ENCODE assay signal across 15 cellular contexts in the genomic region with DNA sequence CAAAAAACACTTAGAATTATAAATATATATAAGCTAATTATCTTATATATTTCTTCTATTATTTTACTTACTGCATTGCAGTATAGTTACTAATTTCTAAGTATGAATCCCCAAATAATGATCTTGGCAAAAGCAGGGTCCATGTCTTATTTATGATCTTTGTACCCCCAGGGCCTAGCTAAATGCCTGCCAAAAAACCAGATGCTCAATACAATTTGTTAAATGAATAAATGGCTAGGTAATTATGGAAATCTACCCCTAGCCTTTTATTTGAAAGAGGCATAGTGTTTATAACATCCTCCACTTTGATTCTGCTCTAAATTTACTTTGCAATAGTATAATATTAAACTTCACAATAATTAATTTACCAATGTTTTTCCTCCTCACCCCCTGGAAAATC.
A peak's percentile ranks its signal among the peaks of the same experiment; 100 is the strongest.
DNase-seq lines count a peak whose midpoint lies in the region; ATAC-seq, FAIRE-seq and TF ChIP-seq lines count a peak whose summit lies in the region.
"Had no signal": no experiment of that assay in that cellular context is flagged by ENCODE, and none has a peak within 500 bp of the region (broad histone marks: within the 10 kb centered on the region; RNA-seq: fewer than 3 reads in every experiment).

No MANE protein-coding gene starts in this region.

- in situ Hi-C loops in K562 (cut with MboI) = no loop called here

- no peak overlapping the region for H3K9ac ChIP-seq in K562 (ENCODE audit: insufficient read depth in 1 of 2, low read depth in 2 of 2, low read length in 2 of 2)

- TF ChIP-seq POLR2A in K562 (conservative IDR thresholded peaks at IDR 0.05) = no peak

- peak; percentile 10 for DNase-seq in COR-L47 (lab: John Stamatoyannopoulos, UW)
- DNase-seq in NCI-H69 (lab: John Stamatoyannopoulos, UW) = peak; percentile 87
- no peak for DNase-seq in K562 (ENCODE audit: extremely low read depth in 1 of 4, low spot score in 3 of 4)
- no peak for DNase-seq in upper lobe of right lung
- no peak for DNase-seq in activated CD8-positive, alpha-beta memory T cell treated with anti-CD3 and anti-CD28 coated beads for 24 hours
- DNase-seq: ACHN; CD4-positive, alpha-beta T cell; DMS153; DMS79; GF-D8; H9; IMR-90 had no signal

- POLR2A ChIA-PET in K562 (lab: Yijun Ruan, JAX) = interaction anchor here (0.9 to 1.6 kb wide), 3 partner anchors 10 to 110 kb away, joined by 3 to 5 read pairs (median 4); no protein-coding TSS in a partner anchor

- no peak for TF ChIP-seq EP300 in K562 (IDR thresholded peaks at IDR 0.05; ENCODE audit: low read length)

- H3K9me3 ChIP-seq in K562 (replicated peaks; ENCODE audit: control insufficient read depth, insufficient read depth, low read depth, low read length) (no peaks in the 10 kb centered on the region), upper lobe of right lung (no peaks in the 10 kb centered on the region)

- FAIRE-seq in A204.1 (lab: Jason Lieb, UNC) (peak; percentile 6), K562 (lab: Jason Lieb, UNC) (no peak)
- FAIRE-seq: HTR-8/SVneo had no signal

- no peaks in the 10 kb centered on the region for H4K20me1 ChIP-seq in K562 (replicated peaks; ENCODE audit: control insufficient read depth, insufficient read depth, low read length)

- H3K79me2 ChIP-seq in K562 (ENCODE audit: control insufficient read depth, insufficient read depth, low read length) = peaks cover 33% of the 10 kb centered on the region

- H3K27ac ChIP-seq in K562 (ENCODE audit: extremely low read depth, low read depth, low read length) (peak overlapping the region; percentile 36; the same call in 1 of the 3 replicates), upper lobe of right lung (no peak overlapping the region)
- H3K27ac ChIP-seq: C4-2B had no signal

- no peak overlapping the region for H2AFZ ChIP-seq in K562 (ENCODE audit: low read depth, low read length)

- H3K27me3 ChIP-seq in K562 (ENCODE audit: control insufficient read depth in 2 of 2, insufficient read depth in 2 of 2, low read length in 2 of 2) (no peaks in the 10 kb centered on the region), upper lobe of right lung (no peaks in the 10 kb centered on the region)

- ATAC-seq in K562 = no peak
- ATAC-seq in upper lobe of right lung = no peak

- H3K36me3 ChIP-seq in K562 (ENCODE audit: control insufficient read depth, insufficient read depth, low read length) (no peaks in the 10 kb centered on the region), upper lobe of right lung (no peaks in the 10 kb centered on the region)

- H3K4me1 ChIP-seq in K562 (replicated peaks in 1 of 2; ENCODE audit: control insufficient read depth in 2 of 2, insufficient read depth in 2 of 2, low read length in 2 of 2) (peaks cover 0 to 3% of the 10 kb centered on the region in 2 experiments; a peak in 2 of 5 replicates), upper lobe of right lung (no peaks in the 10 kb centered on the region)

- H3K4me2 ChIP-seq in K562 (ENCODE audit: insufficient read depth, low read length) = no peak overlapping the region

- no TSS peak for BruUV-seq in K562 (replicated peaks; lab: Mats Ljungman, UMichigan)

- intact Hi-C loops in K562 (cut with micrococcal nuclease) (no loop called here), upper lobe of right lung (cut with DNase I) (no loop called here)

- no peaks in the 10 kb centered on the region for H3K9me1 ChIP-seq in K562 (ENCODE audit: control insufficient read depth, insufficient read depth, low read length)

- TF ChIP-seq CTCF in K562 (IDR thresholded peaks at IDR 0.05 in 2 of 3, conservative IDR thresholded peaks at IDR 0.05 in 1 of 3; ENCODE audit: insufficient read depth in 2 of 3, low read depth in 1 of 3, low read length in 3 of 3) (no peak), upper lobe of right lung (IDR thresholded peaks at IDR 0.05) (no peak)

- H3K4me3 ChIP-seq in K562 = no peak overlapping the region
- no peak overlapping the region for H3K4me3 ChIP-seq in upper lobe of right lung

- CTCF ChIA-PET in K562 (lab: Yijun Ruan, JAX; ENCODE audit: low intra/inter-chr PET ratio) = no interaction called here

- TF ChIP-seq RAD21 in K562 (CRISPR knock-in tag; conservative IDR thresholded peaks at IDR 0.05 in 1 of 2, IDR thresholded peaks at IDR 0.05 in 1 of 2) = no peak

TF ChIP-seq in K562, 482 proteins besides CTCF, POLR2A, EP300 and RAD21:
- TF ChIP-seq, protein P1, sequence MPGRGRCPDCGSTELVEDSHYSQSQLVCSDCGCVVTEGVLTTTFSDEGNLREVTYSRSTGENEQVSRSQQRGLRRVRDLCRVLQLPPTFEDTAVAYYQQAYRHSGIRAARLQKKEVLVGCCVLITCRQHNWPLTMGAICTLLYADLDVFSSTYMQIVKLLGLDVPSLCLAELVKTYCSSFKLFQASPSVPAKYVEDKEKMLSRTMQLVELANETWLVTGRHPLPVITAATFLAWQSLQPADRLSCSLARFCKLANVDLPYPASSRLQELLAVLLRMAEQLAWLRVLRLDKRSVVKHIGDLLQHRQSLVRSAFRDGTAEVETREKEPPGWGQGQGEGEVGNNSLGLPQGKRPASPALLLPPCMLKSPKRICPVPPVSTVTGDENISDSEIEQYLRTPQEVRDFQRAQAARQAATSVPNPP (IDR thresholded peaks at IDR 0.05; ENCODE audit: borderline replicate concordance, insufficient read depth, insufficient read length) = no peak
- TF ChIP-seq MTF1 (CRISPR knock-in tag; IDR thresholded peaks at IDR 0.05; ENCODE audit: borderline replicate concordance) = no peak
- TF ChIP-seq ZNF830 (CRISPR knock-in tag; IDR thresholded peaks at IDR 0.05) = no peak
- TF ChIP-seq, protein P2, sequence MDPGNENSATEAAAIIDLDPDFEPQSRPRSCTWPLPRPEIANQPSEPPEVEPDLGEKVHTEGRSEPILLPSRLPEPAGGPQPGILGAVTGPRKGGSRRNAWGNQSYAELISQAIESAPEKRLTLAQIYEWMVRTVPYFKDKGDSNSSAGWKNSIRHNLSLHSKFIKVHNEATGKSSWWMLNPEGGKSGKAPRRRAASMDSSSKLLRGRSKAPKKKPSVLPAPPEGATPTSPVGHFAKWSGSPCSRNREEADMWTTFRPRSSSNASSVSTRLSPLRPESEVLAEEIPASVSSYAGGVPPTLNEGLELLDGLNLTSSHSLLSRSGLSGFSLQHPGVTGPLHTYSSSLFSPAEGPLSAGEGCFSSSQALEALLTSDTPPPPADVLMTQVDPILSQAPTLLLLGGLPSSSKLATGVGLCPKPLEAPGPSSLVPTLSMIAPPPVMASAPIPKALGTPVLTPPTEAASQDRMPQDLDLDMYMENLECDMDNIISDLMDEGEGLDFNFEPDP (CRISPR knock-in tag; IDR thresholded peaks at IDR 0.05) = no peak
- no peak for TF ChIP-seq MEF2D (tag; conservative IDR thresholded peaks at IDR 0.05; ENCODE audit: low read depth)
- no peak for TF ChIP-seq SLC30A9 (CRISPR knock-in tag; IDR thresholded peaks at IDR 0.05)
- TF ChIP-seq, protein P3, sequence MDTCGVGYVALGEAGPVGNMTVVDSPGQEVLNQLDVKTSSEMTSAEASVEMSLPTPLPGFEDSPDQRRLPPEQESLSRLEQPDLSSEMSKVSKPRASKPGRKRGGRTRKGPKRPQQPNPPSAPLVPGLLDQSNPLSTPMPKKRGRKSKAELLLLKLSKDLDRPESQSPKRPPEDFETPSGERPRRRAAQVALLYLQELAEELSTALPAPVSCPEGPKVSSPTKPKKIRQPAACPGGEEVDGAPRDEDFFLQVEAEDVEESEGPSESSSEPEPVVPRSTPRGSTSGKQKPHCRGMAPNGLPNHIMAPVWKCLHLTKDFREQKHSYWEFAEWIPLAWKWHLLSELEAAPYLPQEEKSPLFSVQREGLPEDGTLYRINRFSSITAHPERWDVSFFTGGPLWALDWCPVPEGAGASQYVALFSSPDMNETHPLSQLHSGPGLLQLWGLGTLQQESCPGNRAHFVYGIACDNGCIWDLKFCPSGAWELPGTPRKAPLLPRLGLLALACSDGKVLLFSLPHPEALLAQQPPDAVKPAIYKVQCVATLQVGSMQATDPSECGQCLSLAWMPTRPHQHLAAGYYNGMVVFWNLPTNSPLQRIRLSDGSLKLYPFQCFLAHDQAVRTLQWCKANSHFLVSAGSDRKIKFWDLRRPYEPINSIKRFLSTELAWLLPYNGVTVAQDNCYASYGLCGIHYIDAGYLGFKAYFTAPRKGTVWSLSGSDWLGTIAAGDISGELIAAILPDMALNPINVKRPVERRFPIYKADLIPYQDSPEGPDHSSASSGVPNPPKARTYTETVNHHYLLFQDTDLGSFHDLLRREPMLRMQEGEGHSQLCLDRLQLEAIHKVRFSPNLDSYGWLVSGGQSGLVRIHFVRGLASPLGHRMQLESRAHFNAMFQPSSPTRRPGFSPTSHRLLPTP (IDR thresholded peaks at IDR 0.05; ENCODE audit: borderline replicate concordance, extremely low read depth, insufficient read length) = no peak
- no peak for TF ChIP-seq GTF2A2 (tag; IDR thresholded peaks at IDR 0.05)
- no peak for TF ChIP-seq ZNF197 (CRISPR knock-in tag; IDR thresholded peaks at IDR 0.05; ENCODE audit: low read depth)
- no peak for TF ChIP-seq ZNF586 (CRISPR knock-in tag; conservative IDR thresholded peaks at IDR 0.05)

Comparison
In these comparisons a context has a peak if more than half of its experiments do, and no peak if none do; other contexts are left out.
1. DNase-seq: peak in COR-L47 (single experiment) and NCI-H69 (single experiment); none in K562 (0 of 4), upper lobe of right lung (single experiment) and activated CD8-positive, alpha-beta memory T cell treated with anti-CD3 and anti-CD28 coated beads for 24 hours (single experiment).